In genomic region chr20:3559637-3560036, GRCh38 we compare ENCODE assay signal across 17 cellular contexts.
"Had no signal": no experiment of that assay in that cellular context is flagged by ENCODE, and none has a peak within 500 bp of the region (broad histone marks: within the 10 kb centered on the region; RNA-seq: fewer than 3 reads in every experiment).

No MANE protein-coding gene starts in this region.

- H3K4me3 ChIP-seq: dorsolateral prefrontal cortex, gastroesophageal sphincter, neural progenitor cell had no signal

- H3K9me3 ChIP-seq: gastroesophageal sphincter had no signal

- H3K36me3 ChIP-seq: neural progenitor cell had no signal

- ATAC-seq: gastroesophageal sphincter; left lobe of liver; sciatic nerve; stimulated activated effector memory CD8-positive, alpha-beta T cell treated with anti-CD3 and anti-CD28 coated beads, Interleukin-12 subunit alpha, Interleukin-12 subunit beta, amount 100 ng/mL, for 72 hours had no signal

- DNase-seq: activated CD4-positive, alpha-beta T cell treated with anti-CD3 and anti-CD28 coated beads for 1 hour; activated CD4-positive, alpha-beta T cell treated with anti-CD3 and anti-CD28 coated beads, Interleukin-2, amount 50 U/mL, for 4 hours; activated naive CD4-positive, alpha-beta T cell treated with anti-CD3 and anti-CD28 coated beads, Interleukin-2, amount 10 ng/mL, durations not matched to agents 7 days and 5 days; activated T-cell treated with anti-CD3 and anti-CD28 coated beads, Interleukin-2, amount 50 U/mL, for 1 hour; dorsolateral prefrontal cortex; endodermal cell; erythroblast; islet precursor cell; stimulated activated CD4-positive, alpha-beta T cell treated with anti-CD3 and anti-CD28 coated beads, Interleukin-12 subunit alpha, Interleukin-12 subunit beta, amount 100 ng/mL, for 4 hours; stimulated activated CD4-positive, alpha-beta T cell treated with anti-CD3 and anti-CD28 coated beads, Interleukin-2, amount 100 ng/mL, for 24 hours; T1000 had no signal

- H3K4me1 ChIP-seq: gastroesophageal sphincter, neural progenitor cell had no signal

- H3K27me3 ChIP-seq: dorsolateral prefrontal cortex, gastroesophageal sphincter, neural progenitor cell had no signal

- H3K4me2 ChIP-seq: neural progenitor cell had no signal

- H3K27ac ChIP-seq: gastroesophageal sphincter, neural progenitor cell, VCaP had no signal

- H3K9ac ChIP-seq: neural progenitor cell had no signal
